ENCODE assay signal across 8 cellular contexts in genomic region chr6:30554962-30555361, GRCh38. TPM values are rescaled to one million over a fixed set of nuclear protein-coding genes. Genes with fewer than 3 reads are reported as not detected.
A peak's percentile ranks its signal among the peaks of the same experiment; 100 is the strongest.
DNase-seq lines count a peak whose midpoint lies in the region; ATAC-seq, FAIRE-seq and TF ChIP-seq lines count a peak whose summit lies in the region.

No MANE protein-coding gene starts in this region.

- in situ Hi-C loops in GM12878 (cut with MboI), result no loop called here

- TF ChIP-seq POLR2A in GM12878 (IDR thresholded peaks at IDR 0.05; ENCODE audit: low read depth, low read length), result no peak
- no peak for TF ChIP-seq POLR2A in right lobe of liver (IDR thresholded peaks at IDR 0.05)

- FAIRE-seq in GM12878 (lab: Jason Lieb, UNC) (no peak), urothelium cell line (lab: Jason Lieb, UNC) (no peak)

- H3K4me3 ChIP-seq in GM12878 (peak overlapping the region; percentile 86), right lobe of liver (peak overlapping the region in 2 of 3 donors; percentile 84 to 86), tibial artery (peak overlapping the region; percentile 85)

- TF ChIP-seq RAD21 in GM12878 (IDR thresholded peaks at IDR 0.05; ENCODE audit: insufficient read depth, low read depth, low read length), result no peak

- no peak for ATAC-seq in activated T-cell treated with anti-CD3 and anti-CD28 coated beads, Interleukin-2, amount 50 U/mL, for 4 hours
- no peak for ATAC-seq in GM12878
- ATAC-seq in right lobe of liver, result no peak

- H3K4me3 Mint-ChIP-seq in activated T-cell treated with anti-CD3 and anti-CD28 coated beads, Interleukin-2, amount 50 U/mL, for 4 hours, result peak overlapping the region; percentile 98

- RAD21 ChIA-PET in GM12878 (lab: Charles Lee; ENCODE audit: unreplicated experiment), result interaction anchor here (1.1 to 2.5 kb wide), 5 partner anchors 10 to 162 kb away, joined by 3 to 8 read pairs (median 3); partner anchors contain the start of gene MDC1

- no peak for TF ChIP-seq EP300 in GM12878 (IDR thresholded peaks at IDR 0.05; ENCODE audit: borderline replicate concordance in 1 of 2, control insufficient read depth in 1 of 2, low read depth in 2 of 2, low read length in 2 of 2)

- peaks cover 27% of the 10 kb centered on the region for H3K79me2 ChIP-seq in GM12878 (ENCODE audit: control insufficient read depth, insufficient read depth, low read length)

- no peaks in the 10 kb centered on the region for H3K27me3 Mint-ChIP-seq in activated T-cell treated with anti-CD3 and anti-CD28 coated beads, Interleukin-2, amount 50 U/mL, for 4 hours (ENCODE audit: low read depth)

- CTCF ChIA-PET in GM12878 (lab: Yijun Ruan, JAX), result interaction anchor here (0.7 to 9.7 kb wide), 10 partner anchors 12 to 360 kb away, joined by 3 to 121 read pairs (median 4); partner anchors contain the start of gene VARS2

- POLR2A ChIA-PET in GM12878 (lab: Charles Lee), result interaction anchor here (0.5 to 3.3 kb wide), 5 partner anchors 16 to 137 kb away, joined by 5 to 25 read pairs (median 5); partner anchors contain the start of gene ABCF1

- H3K36me3 Mint-ChIP-seq in activated T-cell treated with anti-CD3 and anti-CD28 coated beads, Interleukin-2, amount 50 U/mL, for 4 hours (ENCODE audit: insufficient read depth), result peaks cover 49% of the 10 kb centered on the region

- H3K9me3 ChIP-seq in GM12878 (replicated peaks; ENCODE audit: control insufficient read depth, insufficient read depth, low read length), result no peaks in the 10 kb centered on the region
- H3K9me3 ChIP-seq in right lobe of liver, result no peaks in the 10 kb centered on the region
- H3K9me3 ChIP-seq in tibial artery, result no peaks in the 10 kb centered on the region

- peak overlapping the region; percentile 95; the same call in 1 of the 2 replicates for H3K9ac ChIP-seq in GM12878 (ENCODE audit: control insufficient read depth, insufficient read depth, low read length)

- H2AFZ ChIP-seq in GM12878 (ENCODE audit: control insufficient read depth, low read depth, low read length), result no peak overlapping the region

- H4K20me1 ChIP-seq in GM12878 (ENCODE audit: control insufficient read depth, insufficient read depth), result no peaks in the 10 kb centered on the region

- no TSS peak for BruUV-seq in GM12878 (replicated peaks; lab: Mats Ljungman, UMichigan)

- no peaks in the 10 kb centered on the region for H3K9me3 Mint-ChIP-seq in activated T-cell treated with anti-CD3 and anti-CD28 coated beads, Interleukin-2, amount 50 U/mL, for 4 hours

- intact Hi-C loops in GM12878 (cut with micrococcal nuclease; ENCODE audit: unreplicated experiment) (loop anchor here (5.0 to 10.0 kb wide), 2 partner anchors 208 to 230 kb away; partner anchors contain the start of genes RPP21 and TRIM39), right lobe of liver (cut with DNase I) (no loop called here), tibial artery (cut with DNase I; ENCODE audit: low total_unique reads) (loop anchor here (5.0 kb wide), 1 partner anchor 62 kb away; the partner anchor contains the start of genes MRPS18B and PPP1R10)

- SMC1A ChIA-PET in GM12878 (lab: Charles Lee; ENCODE audit: uncharacterized antibody, unreplicated experiment), result interaction anchor here (1.5 to 2.8 kb wide), 4 partner anchors 10 to 43 kb away, joined by 3 to 16 read pairs (median 4); no protein-coding TSS in a partner anchor

- no peak overlapping the region; the same call in 1 of the 2 replicates for H3K27ac ChIP-seq in GM12878 (ENCODE audit: control insufficient read depth, insufficient read depth)
- peak overlapping the region in 2 of 3 donors; percentile 95 for H3K27ac ChIP-seq in right lobe of liver
- H3K27ac ChIP-seq in tibial artery, result peak overlapping the region; percentile 98 to 100

- H3K4me1 ChIP-seq in GM12878 (ENCODE audit: control insufficient read depth, insufficient read depth, low read length), result peaks cover 8% of the 10 kb centered on the region; the same call in 1 of the 2 replicates
- H3K4me1 ChIP-seq in right lobe of liver, result peaks cover 0 to 14% (median 5%) of the 10 kb centered on the region in 4 donors
- peaks cover 0 to 28% (median 18%) of the 10 kb centered on the region in 4 donors for H3K4me1 ChIP-seq in tibial artery

- TF ChIP-seq CTCF in GM12878 (IDR thresholded peaks at IDR 0.05 in 2 of 3, conservative IDR thresholded peaks at IDR 0.05 in 1 of 3; ENCODE audit: control insufficient read depth in 2 of 3, extremely low read depth in 1 of 3, insufficient read depth in 1 of 3, low read depth in 3 of 3, low read length in 3 of 3) (no peak), right lobe of liver (IDR thresholded peaks at IDR 0.05) (no peak), tibial artery (IDR thresholded peaks at IDR 0.05) (no peak)

- peak overlapping the region; percentile 82 for H3K4me2 ChIP-seq in GM12878 (ENCODE audit: control insufficient read depth, insufficient read depth)

- H3K27me3 ChIP-seq in GM12878 (replicated peaks in 1 of 2; ENCODE audit: control insufficient read depth in 2 of 2, insufficient read depth in 2 of 2, low read length in 1 of 2) (no peaks in the 10 kb centered on the region), right lobe of liver (no peaks in the 10 kb centered on the region), tibial artery (no peaks in the 10 kb centered on the region)

- 73% methylated on average over 8 of the region's 8 CpGs for WGBS in GM12878 (ENCODE audit: insufficient coverage, insufficient replicate concordance, low lambda C conversion rate, missing lambda C conversion rate)
- 69% methylated on average over 7 of the region's 8 CpGs for WGBS in right lobe of liver (ENCODE audit: insufficient coverage, low coverage, low lambda C conversion rate, missing lambda C conversion rate)

- H3K36me3 ChIP-seq in GM12878 (ENCODE audit: control insufficient read depth in 2 of 2, insufficient read depth in 2 of 2, low read length in 1 of 2) (peaks cover 7 to 15% of the 10 kb centered on the region in 2 experiments; a peak in 3 of 4 replicates), right lobe of liver (peaks cover 0 to 31% (median 4%) of the 10 kb centered on the region in 4 donors), tibial artery (peaks cover 24 to 43% (median 41%) of the 10 kb centered on the region in 3 donors)

- peaks cover 32% of the 10 kb centered on the region for H3K4me1 Mint-ChIP-seq in activated T-cell treated with anti-CD3 and anti-CD28 coated beads, Interleukin-2, amount 50 U/mL, for 4 hours (ENCODE audit: low read depth)

- no peak for DNase-seq in activated T-cell treated with anti-CD3 and anti-CD28 coated beads, Interleukin-2, amount 50 U/mL, for 4 hours
- no peak for DNase-seq in activated T-cell treated with anti-CD3 and anti-CD28 coated beads for 4 hours
- no peak for DNase-seq in GM12878 (ENCODE audit: low read depth, low spot score)
- no peak for DNase-seq in right lobe of liver
- no peak for DNase-seq in tibial artery
- no peak for DNase-seq in Kasumi-1 (lab: John Stamatoyannopoulos, UW)
- no peak for DNase-seq in islet precursor cell
- DNase-seq in urothelium cell line (ENCODE audit: low spot score), result no peak

RNA-seq across cellular contexts. Expression of gene GNL1, which starts 1.3 kb away (rescaled TPM):
- total RNA-seq in activated T-cell treated with anti-CD3 and anti-CD28 coated beads, Interleukin-2, amount 50 U/mL, for 4 hours, result 100 to 1,000 TPM; 134 to 142 (median 138) TPM
- 35.1 and 45.9 TPM in 2 replicates for total RNA-seq in GM12878 (2013; cell fraction: nucleolus; rRNA removed)
- 45.4 and 50.2 TPM in 2 replicates for total RNA-seq in GM12878 (2014; rRNA removed)
- total RNA-seq in GM12878 (2014; rRNA removed; fragmentation: Illumina TruSeq; extraction: Trizol), result 30.6 and 30.7 TPM in 2 replicates
- total RNA-seq in GM12878 (2021), result 59.3 and 61.2 TPM in 2 replicates
- 16.8 TPM for polyA plus RNA-seq in GM12878 (2011; ENCODE audit: low read depth)
- 45.1 and 51.4 TPM in 2 replicates for polyA plus RNA-seq in GM12878 (2011; rRNA removed)
- 51.4 and 60.2 TPM in 2 replicates for polyA plus RNA-seq in GM12878 (2011; cell fraction: cytosol; rRNA removed)
- 56.1 and 63.3 TPM in 2 replicates for polyA plus RNA-seq in GM12878 (2011; cell fraction: nucleus; rRNA removed)
- polyA plus RNA-seq in GM12878 (2012), result 40.1 and 45.6 TPM in 2 replicates
- 38.7 and 40.2 TPM in 2 replicates for polyA plus RNA-seq in GM12878 (2014; fragmentation: Illumina TruSeq; extraction: Trizol)
- polyA plus RNA-seq in GM12878 (2014; fragmentation: Nextera tagmentation; extraction: Ambion mirVana), result 1 to 10 TPM in 1 of 2 experiments, under 1 TPM in 1; 0.18 to 1.4 TPM
- polyA plus RNA-seq in GM12878 (2014; rRNA removed), result 40.7 and 45.3 TPM in 2 replicates
- polyA plus RNA-seq in GM12878 (2016; fragmentation: Nextera tagmentation; extraction: Ambion mirVana), result 10 to 100 TPM; 50.6 to 64.5 TPM
- polyA minus RNA-seq in GM12878 (2011; rRNA and poly(A)+ RNA removed), result 29.0 and 43.8 TPM in 2 replicates
- polyA minus RNA-seq in GM12878 (2011; cell fraction: cytosol; rRNA and poly(A)+ RNA removed), result 16.2 and 17.4 TPM in 2 replicates
- 8.5 and 11.2 TPM in 2 replicates for polyA minus RNA-seq in GM12878 (2011; cell fraction: nucleus; rRNA and poly(A)+ RNA removed)
- total RNA-seq in right lobe of liver, result 10 to 100 TPM in 5 of 6 experiments, 1 to 10 TPM in 1; 5.1 to 25.6 (median 19.8) TPM

RNA-seq across cellular contexts. Expression of gene PRR3, which starts 2.1 kb away (rescaled TPM):
- 10 to 100 TPM; 41.3 to 49.3 (median 43.8) TPM for total RNA-seq in activated T-cell treated with anti-CD3 and anti-CD28 coated beads, Interleukin-2, amount 50 U/mL, for 4 hours
- 29.1 and 31.4 TPM in 2 replicates for total RNA-seq in GM12878 (2013; cell fraction: nucleolus; rRNA removed)
- total RNA-seq in GM12878 (2014; rRNA removed) (20.0 and 22.7 TPM in 2 replicates), GM12878 (2014; rRNA removed; fragmentation: Illumina TruSeq; extraction: Trizol) (18.5 and 19.2 TPM in 2 replicates), GM12878 (2021) (19.5 and 20.2 TPM in 2 replicates), right lobe of liver (1 to 10 TPM; 2.3 to 3.8 (median 2.6) TPM)
- polyA plus RNA-seq in GM12878 (2011; ENCODE audit: low read depth), result 7.4 TPM
- polyA plus RNA-seq in GM12878 (2011; rRNA removed) (15.7 and 22.9 TPM in 2 replicates), GM12878 (2014; fragmentation: Illumina TruSeq; extraction: Trizol) (38.2 and 44.6 TPM in 2 replicates), GM12878 (2014; fragmentation: Nextera tagmentation; extraction: Ambion mirVana) (10 to 100 TPM; 14.0 to 16.3 TPM), GM12878 (2014; rRNA removed) (28.5 and 28.8 TPM in 2 replicates), GM12878 (2016; fragmentation: Nextera tagmentation; extraction: Ambion mirVana) (10 to 100 TPM; 18.4 to 20.8 TPM)
- polyA plus RNA-seq in GM12878 (2011; cell fraction: cytosol; rRNA removed), result 23.3 and 27.6 TPM in 2 replicates
- 19.7 and 20.5 TPM in 2 replicates for polyA plus RNA-seq in GM12878 (2011; cell fraction: nucleus; rRNA removed)
- polyA plus RNA-seq in GM12878 (2012), result 11.9 and 14.0 TPM in 2 replicates
- polyA minus RNA-seq in GM12878 (2011; rRNA and poly(A)+ RNA removed), result 19.4 and 23.9 TPM in 2 replicates
- polyA minus RNA-seq in GM12878 (2011; cell fraction: cytosol; rRNA and poly(A)+ RNA removed), result 4.7 and 5.3 TPM in 2 replicates
- 7.4 and 13.3 TPM in 2 replicates for polyA minus RNA-seq in GM12878 (2011; cell fraction: nucleus; rRNA and poly(A)+ RNA removed)

RNA-seq across cellular contexts. Expression of gene ABCF1, which starts 16.3 kb away (rescaled TPM):
- total RNA-seq in activated T-cell treated with anti-CD3 and anti-CD28 coated beads, Interleukin-2, amount 50 U/mL, for 4 hours, result 100 to 1,000 TPM; 167 to 181 (median 181) TPM
- total RNA-seq in GM12878 (2013; cell fraction: nucleolus; rRNA removed), result 19.3 and 20.7 TPM in 2 replicates
- total RNA-seq in GM12878 (2014; rRNA removed) (55.2 and 55.3 TPM in 2 replicates), GM12878 (2014; rRNA removed; fragmentation: Illumina TruSeq; extraction: Trizol) (57.4 and 63.4 TPM in 2 replicates), GM12878 (2021) (65.8 and 74.7 TPM in 2 replicates), right lobe of liver (10 to 100 TPM; 23.3 to 35.2 (median 26.8) TPM)
- polyA plus RNA-seq in GM12878 (2011; ENCODE audit: low read depth), result 29.1 TPM
- polyA plus RNA-seq in GM12878 (2011; rRNA removed) (21.8 and 34.6 TPM in 2 replicates), GM12878 (2014; fragmentation: Illumina TruSeq; extraction: Trizol) (68.4 and 79.6 TPM in 2 replicates), GM12878 (2014; fragmentation: Nextera tagmentation; extraction: Ambion mirVana) (10 to 100 TPM; 21.3 to 26.1 TPM), GM12878 (2014; rRNA removed) (45.6 and 49.9 TPM in 2 replicates), GM12878 (2016; fragmentation: Nextera tagmentation; extraction: Ambion mirVana) (10 to 100 TPM; 56.5 to 62.3 TPM)
- polyA plus RNA-seq in GM12878 (2011; cell fraction: cytosol; rRNA removed), result 52.2 and 54.0 TPM in 2 replicates
- 69.8 and 87.7 TPM in 2 replicates for polyA plus RNA-seq in GM12878 (2011; cell fraction: nucleus; rRNA removed)
- polyA plus RNA-seq in GM12878 (2012), result 43.7 and 48.6 TPM in 2 replicates
- 63.1 and 67.0 TPM in 2 replicates for polyA minus RNA-seq in GM12878 (2011; rRNA and poly(A)+ RNA removed)
- 27.0 and 42.0 TPM in 2 replicates for polyA minus RNA-seq in GM12878 (2011; cell fraction: cytosol; rRNA and poly(A)+ RNA removed)
- 15.8 and 43.3 TPM in 2 replicates for polyA minus RNA-seq in GM12878 (2011; cell fraction: nucleus; rRNA and poly(A)+ RNA removed)

Comparison
In these comparisons a context has a peak if more than half of its experiments do, and no peak if none do; other contexts are left out.
1. RNA of gene PRR3, which starts 2.1 kb away (total RNA-seq): 41.3 to 49.3 TPM in activated T-cell treated with anti-CD3 and anti-CD28 coated beads, Interleukin-2, amount 50 U/mL, for 4 hours and 18.5 to 31.4 TPM in GM12878; 2.3 to 3.8 TPM in right lobe of liver; every median in the first group is over 4 times any median in the second.
2. intact Hi-C loops: an anchor here in GM12878 (5.0 to 10.0 kb wide) and tibial artery (5.0 kb wide); none called in right lobe of liver.
3. Peak in every context shown above with its lines, with median percentiles within 50 percentile points of each other: H3K4me3 ChIP-seq.